28 cellular contexts compared by ENCODE assay signal in the genomic region with DNA sequence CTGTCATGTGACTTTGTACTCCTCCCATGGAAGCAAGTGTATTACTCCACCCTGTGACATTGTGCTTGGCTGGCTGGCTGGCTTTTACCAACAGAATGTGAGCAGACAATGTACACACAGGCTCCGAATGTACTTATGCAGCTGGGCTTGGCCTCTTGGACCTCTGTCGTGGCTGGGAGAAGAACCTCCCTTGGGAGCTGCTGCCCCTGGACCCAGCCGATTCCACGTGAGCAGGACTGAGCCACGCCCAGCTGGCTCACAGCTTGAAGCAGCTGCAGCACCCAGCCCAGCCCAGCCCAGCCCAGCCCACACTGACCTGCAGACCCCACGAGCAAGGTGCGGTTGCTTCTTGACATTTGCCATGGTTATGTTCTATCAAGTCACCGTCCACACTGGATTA.
"Had no signal": no experiment of that assay in that cellular context is flagged by ENCODE, and none has a peak within 500 bp of the region (broad histone marks: within the 10 kb centered on the region; RNA-seq: fewer than 3 reads in every experiment).

No MANE protein-coding gene starts in this region.

- DNase-seq: activated CD4-positive, alpha-beta memory T cell treated with anti-CD3 and anti-CD28 coated beads, Interleukin-2, amount 10 ng/mL, durations not matched to agents 7 days and 5 days; activated CD4-positive, alpha-beta T cell treated with anti-CD3 and anti-CD28 coated beads for 1 hour; activated CD4-positive, alpha-beta T cell treated with anti-CD3 and anti-CD28 coated beads for 4 hours; activated CD4-positive, alpha-beta T cell treated with anti-CD3 and anti-CD28 coated beads, Interleukin-2, amount 10 ng/mL, durations not matched to agents 7 days and 5 days; activated CD4-positive, alpha-beta T cell treated with anti-CD3 and anti-CD28 coated beads, Interleukin-2, amount 50 U/mL, for 4 hours; activated gamma-delta T cell; activated naive CD4-positive, alpha-beta T cell; activated naive CD4-positive, alpha-beta T cell treated with anti-CD3 and anti-CD28 coated beads, Interleukin-2, amount 10 ng/mL, durations not matched to agents 7 days and 5 days; activated naive CD8-positive, alpha-beta T cell treated with anti-CD3 and anti-CD28 coated beads, Interleukin-2, amount 10 ng/mL, durations not matched to agents 7 days and 5 days; activated T-cell treated with anti-CD3 and anti-CD28 coated beads, Interleukin-2, amount 50 U/mL, for 4 hours; central memory CD4-positive, alpha-beta T cell; cerebellar nuclear complex; colonic mucosa; effector CD8-positive, alpha-beta T cell; esophagus squamous epithelium; foreskin melanocyte; head of caudate nucleus; T-helper 2 cell had no signal

- H3K9me3 ChIP-seq: ascending aorta, breast epithelium, colonic mucosa, esophagus squamous epithelium had no signal

- H3K27me3 ChIP-seq: ascending aorta, cardiac muscle cell, colonic mucosa had no signal

- H3K36me3 ChIP-seq: ascending aorta, breast epithelium, cardiac muscle cell, colonic mucosa, esophagus squamous epithelium, gastroesophageal sphincter had no signal

- H3K4me1 ChIP-seq: ascending aorta, breast epithelium, colonic mucosa, esophagus squamous epithelium, gastroesophageal sphincter had no signal

- H3K4me3 ChIP-seq: ascending aorta, breast epithelium, cardiac muscle cell, colonic mucosa, esophagus squamous epithelium, gastroesophageal sphincter had no signal

- H3K27ac ChIP-seq: ascending aorta, breast epithelium, cardiac muscle cell, colonic mucosa, epithelial cell of prostate, esophagus squamous epithelium, gastroesophageal sphincter, VCaP had no signal

- ATAC-seq: activated naive CD4-positive, alpha-beta T cell treated with anti-CD3 and anti-CD28 coated beads, Interleukin-2, amount 50 U/mL, for 72 hours; activated T-cell treated with anti-CD3 and anti-CD28 coated beads, Interleukin-2, amount 50 U/mL, for 4 hours; gastroesophageal sphincter; WTC11 had no signal

- FAIRE-seq: endometrium, endothelial cell of umbilical vein had no signal
